Comparison of ENCODE assay signal across 1 cellular context in genomic region chr5:143313298-143313852, GRCh38.
TF ChIP-seq lines count a peak whose summit lies in the region.

No MANE protein-coding gene starts in this region.

TF ChIP-seq in SK-N-SH treated with all-trans-retinoic acid at 6 μM for 48 hours, 23 proteins besides CTCF, POLR2A, EP300 and RAD21 (continued from another document):
- TF ChIP-seq TSHZ2 (CRISPR knock-in tag; IDR thresholded peaks at IDR 0.05), result no peak
- TF ChIP-seq ESRRG (CRISPR knock-in tag; IDR thresholded peaks at IDR 0.05), result no peak
- no peak for TF ChIP-seq BACH2 (CRISPR knock-in tag; IDR thresholded peaks at IDR 0.05; ENCODE audit: borderline replicate concordance)
- no peak for TF ChIP-seq RARB (CRISPR knock-in tag; IDR thresholded peaks at IDR 0.05)
- TF ChIP-seq CSDC2 (CRISPR knock-in tag; IDR thresholded peaks at IDR 0.05), result no peak
- no peak for TF ChIP-seq PPARA (CRISPR knock-in tag; IDR thresholded peaks at IDR 0.05; ENCODE audit: borderline replicate concordance)
